ENCODE assay signal across 18 cellular contexts in the genomic region with DNA sequence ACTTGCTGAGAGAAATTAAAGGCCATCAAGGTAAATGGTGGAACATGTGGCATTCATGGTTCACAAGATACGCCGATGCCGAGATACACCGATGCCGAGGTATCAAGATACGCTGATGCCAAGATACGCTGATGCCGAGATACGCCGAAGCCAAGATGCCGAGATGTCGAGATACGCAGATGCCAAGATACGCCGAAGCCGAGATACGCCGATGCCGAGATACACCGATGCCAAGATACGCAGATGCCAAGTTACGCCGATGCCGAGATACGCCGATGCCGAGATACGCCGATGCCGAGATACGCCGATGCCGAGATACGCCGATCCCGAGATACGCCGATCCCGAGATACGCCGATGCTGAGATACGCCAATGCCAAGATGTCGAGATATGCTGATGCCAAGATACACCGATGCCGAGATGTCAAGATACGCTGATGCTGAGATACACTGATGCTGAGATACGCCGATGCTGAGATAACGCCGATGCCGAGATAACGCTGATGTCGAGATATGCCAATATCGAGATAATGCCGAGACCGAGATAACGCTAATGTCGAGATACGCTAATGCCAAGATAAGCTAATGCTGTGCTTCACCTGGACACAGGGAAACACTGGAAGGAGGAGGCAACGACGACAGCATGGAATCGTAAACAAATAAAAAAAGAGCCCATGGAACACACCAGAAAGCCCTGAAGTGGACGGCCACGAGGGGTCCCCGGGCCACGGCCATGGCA.
"Had no signal": no experiment of that assay in that cellular context is flagged by ENCODE, and none has a peak within 500 bp of the region (broad histone marks: within the 10 kb centered on the region; RNA-seq: fewer than 3 reads in every experiment).

No MANE protein-coding gene starts in this region.

- H3K36me3 Mint-ChIP-seq: stimulated activated effector memory CD8-positive, alpha-beta T cell treated with anti-CD3 and anti-CD28 coated beads, Interleukin-12 subunit alpha, Interleukin-12 subunit beta, amount 100 ng/mL, for 72 hours had no signal

- ATAC-seq: left ventricle myocardium superior; pancreas; right cardiac atrium; stimulated activated effector memory CD8-positive, alpha-beta T cell treated with anti-CD3 and anti-CD28 coated beads, Interleukin-12 subunit alpha, Interleukin-12 subunit beta, amount 100 ng/mL, for 72 hours; stimulated activated naive CD8-positive, alpha-beta T cell treated with anti-CD3 and anti-CD28 coated beads, Interleukin-15, Interleukin-2, amounts not matched to agents 100 U/mL and 50 U/mL, for 24 hours had no signal

- H3K9me3 Mint-ChIP-seq: naive B cell; stimulated activated effector memory CD8-positive, alpha-beta T cell treated with anti-CD3 and anti-CD28 coated beads, Interleukin-12 subunit alpha, Interleukin-12 subunit beta, amount 100 ng/mL, for 72 hours had no signal

- H3K27me3 ChIP-seq: pancreas, tibial artery had no signal

- FAIRE-seq: keratinocyte, pancreas had no signal

- H3K9me3 ChIP-seq: pancreas, tibial artery had no signal

- H3K4me3 Mint-ChIP-seq: endodermal cell; immature natural killer cell; nephron; stimulated activated effector memory CD8-positive, alpha-beta T cell treated with anti-CD3 and anti-CD28 coated beads, Interleukin-12 subunit alpha, Interleukin-12 subunit beta, amount 100 ng/mL, for 72 hours had no signal

- H3K4me1 ChIP-seq: pancreas, tibial artery had no signal

- H3K4me3 ChIP-seq: coronary artery, lung, pancreas, tibial artery had no signal

- DNase-seq: effector CD4-positive, alpha-beta T cell; endodermal cell; immature natural killer cell; left ventricle myocardium superior; naive B cell; occipital lobe; pancreas; right cardiac atrium; stimulated activated CD4-positive, alpha-beta T cell treated with anti-CD3 and anti-CD28 coated beads, Interleukin-4, amount 100 ng/mL, for 1 hour; stimulated activated CD8-positive, alpha-beta memory T cell treated with anti-CD3 and anti-CD28 coated beads, Interleukin-4, amount 100 ng/mL, for 48 hours; stimulated activated naive CD8-positive, alpha-beta T cell treated with anti-CD3 and anti-CD28 coated beads, Interleukin-15, Interleukin-2, amounts not matched to agents 100 U/mL and 50 U/mL, for 24 hours; tibial artery had no signal

- H3K36me3 ChIP-seq: pancreas had no signal

- H3K27ac Mint-ChIP-seq: endodermal cell; nephron; progenitor cell of endocrine pancreas; stimulated activated effector memory CD8-positive, alpha-beta T cell treated with anti-CD3 and anti-CD28 coated beads, Interleukin-12 subunit alpha, Interleukin-12 subunit beta, amount 100 ng/mL, for 72 hours had no signal

- H3K4me1 Mint-ChIP-seq: endodermal cell had no signal

- H3K27me3 Mint-ChIP-seq: naive B cell, progenitor cell of endocrine pancreas had no signal

- H3K27ac ChIP-seq: coronary artery, pancreas, tibial artery had no signal
